In the genomic region with DNA sequence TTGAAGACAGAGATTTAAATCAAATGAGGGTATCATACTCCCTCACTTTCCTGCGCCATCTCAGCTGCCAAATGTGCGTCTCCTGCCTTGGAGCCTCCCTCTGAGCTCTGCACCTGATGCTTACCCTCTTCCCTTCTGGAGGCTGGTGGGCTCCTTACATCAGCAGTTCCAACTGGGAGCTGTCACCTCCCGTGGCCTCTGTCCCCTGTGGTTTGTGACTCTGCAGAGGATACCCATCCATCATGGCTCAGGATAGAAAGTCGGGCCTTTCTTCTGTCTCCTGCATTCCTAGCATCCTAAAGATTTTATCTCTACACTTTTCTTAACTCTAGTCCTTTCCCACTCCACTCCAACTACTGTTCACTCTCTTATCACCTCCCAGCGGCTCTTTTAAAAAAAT, we compare ENCODE assay signal across 6 cellular contexts.
"Had no signal": no experiment of that assay in that cellular context is flagged by ENCODE, and none has a peak within 500 bp of the region (broad histone marks: within the 10 kb centered on the region; RNA-seq: fewer than 3 reads in every experiment).

No MANE protein-coding gene starts in this region.

- DNase-seq: HFFc6, IMR-90 had no signal

- H3K36me3 ChIP-seq: HAP-1 had no signal

- H3K9me3 Mint-ChIP-seq: GM23338 had no signal

- ATAC-seq: GM23338, HCT116, K562 had no signal

- H3K4me3 ChIP-seq: GM23338, HAP-1, K562 had no signal

- H3K27ac Mint-ChIP-seq: GM23338, HFFc6 had no signal

- H3K4me3 Mint-ChIP-seq: GM23338, HFFc6 had no signal

- H3K9me3 ChIP-seq: HAP-1 had no signal

- H3K4me1 ChIP-seq: HAP-1 had no signal
